8 cellular contexts compared by ENCODE assay signal in the genomic region with DNA sequence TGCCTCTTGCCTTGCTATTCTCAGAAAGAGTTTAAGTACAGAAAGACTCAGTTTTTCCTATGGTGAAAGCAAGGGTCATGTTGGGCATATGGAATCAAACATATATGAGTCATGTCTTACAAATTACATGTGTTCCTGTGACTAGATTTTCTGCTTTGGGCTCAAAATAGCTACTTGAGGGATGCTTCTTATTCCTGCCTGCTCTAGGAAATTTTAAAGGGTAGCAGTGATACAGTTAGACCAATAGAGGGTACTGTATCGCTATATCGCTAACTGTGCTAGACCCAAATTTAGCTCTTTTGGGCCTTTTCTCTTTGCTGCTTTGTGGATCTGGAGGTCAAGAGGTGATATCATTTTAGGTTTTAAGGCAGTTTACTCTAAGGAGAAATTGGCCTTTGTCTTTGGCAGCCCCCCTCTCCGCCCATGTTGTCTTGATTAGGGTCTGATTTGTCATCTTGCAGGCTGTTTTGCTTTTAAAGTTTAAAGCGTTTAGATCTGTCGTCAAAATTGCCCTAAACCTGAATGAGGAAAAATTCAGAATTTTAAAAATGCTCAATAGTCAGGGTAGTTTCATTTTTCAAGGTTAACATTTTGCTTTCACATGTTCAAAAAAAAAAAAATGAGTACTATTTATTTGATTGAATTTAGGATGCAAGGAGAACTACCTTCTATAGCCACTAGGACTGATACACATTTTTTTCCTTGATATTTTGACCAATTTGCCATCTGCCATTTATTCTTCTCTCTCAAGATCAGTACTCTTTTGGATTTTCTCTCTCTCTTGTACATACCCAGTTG. TPM values are rescaled to one million over a fixed set of nuclear protein-coding genes. Genes with fewer than 3 reads are reported as not detected.
A peak's percentile ranks its signal among the peaks of the same experiment; 100 is the strongest.
DNase-seq lines count a peak whose midpoint lies in the region; ATAC-seq and TF ChIP-seq lines count a peak whose summit lies in the region.

No MANE protein-coding gene starts in this region.

- H3K27ac ChIP-seq in CD4-positive, alpha-beta T cell (ENCODE audit: low read depth, low read length) = no peak overlapping the region
- no peak overlapping the region for H3K27ac ChIP-seq in IMR-90 (ENCODE audit: insufficient read depth, low read length)

- H3K27me3 Mint-ChIP-seq in CD4-positive, alpha-beta T cell = no peaks in the 10 kb centered on the region

- dilution Hi-C loops in IMR-90 (cut with HindIII; ENCODE audit: low sequenced_read_pairs, unreplicated experiment) = no loop called here

- WGBS in IMR-90 (ENCODE audit: extremely low coverage in 2 of 2, insufficient read length in 1 of 2), 2 experiments = 79% methylated on average over 2 of the region's 5 CpGs; no CpG with 5 or more reads in 1 of the 2 experiments

- H4K91ac ChIP-seq in IMR-90 (ENCODE audit: insufficient read depth, low read depth, low read length) = no peak overlapping the region

- H3K4me3 Mint-ChIP-seq in CD4-positive, alpha-beta T cell = peak overlapping the region; percentile 58

- H3K4me1 Mint-ChIP-seq in CD4-positive, alpha-beta T cell (ENCODE audit: low read depth) = peaks cover 89% of the 10 kb centered on the region

- H3K23ac ChIP-seq in IMR-90 (ENCODE audit: low read depth, low read length) = no peak overlapping the region; the same call in 1 of the 2 replicates

- no peak overlapping the region for H3K14ac ChIP-seq in IMR-90 (replicated peaks; ENCODE audit: low read depth, low read length)

- TF ChIP-seq CTCF in CD4-positive, alpha-beta T cell (IDR thresholded peaks at IDR 0.05) = peak; percentile 75
- TF ChIP-seq CTCF in IMR-90 (conservative IDR thresholded peaks at IDR 0.05; ENCODE audit: low read depth, low read length) = peak; percentile 54

- no peak overlapping the region for H2AFZ ChIP-seq in IMR-90 (replicated peaks; ENCODE audit: low read length, poor library complexity)

- intact Hi-C loops in CD4-positive, alpha-beta T cell (cut with DNase I, micrococcal nuclease) = loop anchor here (1.0 to 5.0 kb wide), 4 partner anchors 9 to 135 kb away; partner anchors contain the start of gene NFATC3 (in 1 of the 2)
- intact Hi-C loops in IMR-90 (cut with micrococcal nuclease) = loop anchor here (1.0 to 5.0 kb wide), 2 partner anchors 38 to 135 kb away; no protein-coding TSS in a partner anchor

- H2AK5ac ChIP-seq in IMR-90 (ENCODE audit: low read depth, low read length) = no peak overlapping the region

- H3K56ac ChIP-seq in IMR-90 (ENCODE audit: extremely low read depth, insufficient read depth, low read length) = no peak overlapping the region

- H3K27me3 ChIP-seq in CD4-positive, alpha-beta T cell (ENCODE audit: control insufficient read depth, insufficient read depth, low read length) = no peaks in the 10 kb centered on the region
- H3K27me3 ChIP-seq in IMR-90 (ENCODE audit: control insufficient read depth, insufficient read depth, low read length) = no peaks in the 10 kb centered on the region

- no peaks in the 10 kb centered on the region for H3K9me3 Mint-ChIP-seq in CD4-positive, alpha-beta T cell

- peaks cover 5% of the 10 kb centered on the region for H3K9me1 ChIP-seq in IMR-90 (ENCODE audit: insufficient read depth, low read length)

- H2AK9ac ChIP-seq in IMR-90 (replicated peaks; ENCODE audit: low read depth, low read length, poor library complexity) = no peak overlapping the region

- no peaks in the 10 kb centered on the region for H3K36me3 ChIP-seq in IMR-90 (ENCODE audit: control insufficient read depth, insufficient read depth, low read length)

- CTCF ChIA-PET in CD4-positive, alpha-beta T cell (lab: Charles Lee) = interaction anchor here (0.6 to 2.7 kb wide), 36 partner anchors 9 to 206 kb away, joined by 3 to 33 read pairs (median 4); partner anchors contain the start of gene NFATC3
- CTCF ChIA-PET in IMR-90 (lab: Yijun Ruan, JAX) = interaction anchor here (0.8 to 1.5 kb wide), 4 partner anchors 28 to 134 kb away, joined by 3 to 8 read pairs (median 4); no protein-coding TSS in a partner anchor

- H4K8ac ChIP-seq in IMR-90 (ENCODE audit: low read depth in 2 of 2, low read length in 2 of 2) = no peak overlapping the region

- no peak for DNase-seq in CD4-positive, alpha-beta T cell
- DNase-seq in IMR-90 (peak; percentile 69), amniotic epithelial cell (ENCODE audit: low read depth) (peak; percentile 29), left lobe of liver (ENCODE audit: low spot score) (no peak)

- no peak overlapping the region for H2BK20ac ChIP-seq in IMR-90 (ENCODE audit: low read depth, low read length)

- no TSS peak for BruUV-seq in IMR-90 (replicated peaks; lab: Mats Ljungman, UMichigan)

- H2BK120ac ChIP-seq in IMR-90 (ENCODE audit: low read depth, low read length) = no peak overlapping the region

- H3K4me3 ChIP-seq in IMR-90 (ENCODE audit: insufficient read depth, low read depth, low read length) = no peak overlapping the region

- no peak overlapping the region for H3K4me2 ChIP-seq in IMR-90 (ENCODE audit: low read depth, low read length)

- H3K9me3 ChIP-seq in CD4-positive, alpha-beta T cell (ENCODE audit: control insufficient read depth, low read length) = no peaks in the 10 kb centered on the region
- H3K9me3 ChIP-seq in IMR-90 (ENCODE audit: control insufficient read depth, insufficient read depth, low read length) = no peaks in the 10 kb centered on the region

- peak; percentile 56 for TF ChIP-seq RAD21 in IMR-90 (IDR thresholded peaks at IDR 0.05; ENCODE audit: low read length)

- POLR2A ChIA-PET in CD4-positive, alpha-beta T cell (lab: Charles Lee) = interaction anchor here (0.7 to 2.4 kb wide), 6 partner anchors 9 to 158 kb away, joined by 3 to 17 read pairs (median 5); partner anchors contain the start of gene NFATC3
- POLR2A ChIA-PET in IMR-90 (lab: Charles Lee; ENCODE audit: unreplicated experiment) = no interaction called here

- H2BK15ac ChIP-seq in IMR-90 (ENCODE audit: low read depth, low read length) = no peak overlapping the region

- peaks cover 32 to 66% of the 10 kb centered on the region in 2 experiments for H3K79me1 ChIP-seq in IMR-90 (ENCODE audit: low read depth in 1 of 2, low read length in 2 of 2)

- H2BK5ac ChIP-seq in IMR-90 (ENCODE audit: low read depth, low read length, poor library complexity, severe bottlenecking) = no peak overlapping the region

- H3K18ac ChIP-seq in IMR-90 (ENCODE audit: low read depth, low read length) = no peak overlapping the region

- H3K4me1 ChIP-seq in IMR-90 (ENCODE audit: control insufficient read depth, insufficient read depth, low read length) = peaks cover 2% of the 10 kb centered on the region; the same call in 1 of the 2 replicates

- no peak overlapping the region for H3K4ac ChIP-seq in IMR-90 (ENCODE audit: low read depth, low read length)

- peak overlapping the region; percentile 86 for H3K27ac Mint-ChIP-seq in CD4-positive, alpha-beta T cell

- in situ Hi-C loops in IMR-90 (cut with MboI; ENCODE audit: low sequenced_read_pairs) = loop anchor here (10.0 kb wide), 1 partner anchor 131 kb away; no protein-coding TSS in a partner anchor

- H4K20me1 ChIP-seq in IMR-90 (ENCODE audit: insufficient read depth, low read length) = peaks cover 16% of the 10 kb centered on the region; the same call in 1 of the 2 replicates

- no peak overlapping the region for H3K9ac ChIP-seq in IMR-90 (ENCODE audit: low read depth, low read length)

- no peak for TF ChIP-seq POLR2A in IMR-90 (IDR thresholded peaks at IDR 0.05; ENCODE audit: low read depth, low read length)

- peak; percentile 88 for ATAC-seq in CD4-positive, alpha-beta T cell (ENCODE audit: poor library complexity)
- ATAC-seq in IMR-90 (ENCODE audit: low read depth) (peak; percentile 69), left lobe of liver (peak; percentile 63), GM18870 (IDR thresholded peaks at IDR 0.05; ENCODE audit: unreplicated experiment) (no peak), GM21619 (IDR thresholded peaks at IDR 0.05; ENCODE audit: unreplicated experiment) (no peak), HG02884 (IDR thresholded peaks at IDR 0.05; ENCODE audit: unreplicated experiment) (no peak), GM21576 (IDR thresholded peaks at IDR 0.05; ENCODE audit: unreplicated experiment) (no peak)

- 0 out of 2 replicates have a peak overlapping the region, but pooled peaks have one; percentile 17 for H4K5ac ChIP-seq in IMR-90 (ENCODE audit: low read depth, low read length)

- peaks cover 13% of the 10 kb centered on the region for H3K36me3 Mint-ChIP-seq in CD4-positive, alpha-beta T cell (ENCODE audit: low read depth)

TF ChIP-seq in IMR-90, 13 proteins besides CTCF, POLR2A, EP300 and RAD21:
- TF ChIP-seq RFX5 (IDR thresholded peaks at IDR 0.05; ENCODE audit: low read depth, low read length) (no peak), SMC3 (IDR thresholded peaks at IDR 0.05; ENCODE audit: low read depth, low read length) (peak; percentile 14; the same call in 1 of the 2 replicates)

RNA-seq across cellular contexts. Expression of gene NFATC3, which starts 8.8 kb away (rescaled TPM):
- 10 to 100 TPM; 84.8 to 94.4 TPM for total RNA-seq in CD4-positive, alpha-beta T cell
- total RNA-seq in IMR-90 (2012; rRNA removed) = 14.7 and 21.5 TPM in 2 replicates
- 6.3 TPM in 2 replicates for polyA plus RNA-seq in IMR-90 (2012; rRNA removed)
- 3.6 and 3.7 TPM in 2 replicates for polyA plus RNA-seq in IMR-90 (2012; cell fraction: cytosol; rRNA removed)
- 2.5 and 8.2 TPM in 2 replicates for polyA plus RNA-seq in IMR-90 (2012; cell fraction: nucleus; rRNA removed; ENCODE audit: low replicate concordance)
- total RNA-seq in left lobe of liver = 27.6 TPM

Comparison
In these comparisons a context has a peak if more than half of its experiments do, and no peak if none do; other contexts are left out.
1. ATAC-seq: peak in CD4-positive, alpha-beta T cell (single experiment), IMR-90 (single experiment) and left lobe of liver (single experiment); none in GM18870 (single experiment), GM21619 (single experiment), HG02884 (single experiment) and GM21576 (single experiment).
2. DNase-seq: peak in IMR-90 (single experiment) and amniotic epithelial cell (single experiment); none in CD4-positive, alpha-beta T cell (0 of 10) and left lobe of liver (single experiment).